8 cellular contexts compared by ENCODE assay signal in the genomic region with DNA sequence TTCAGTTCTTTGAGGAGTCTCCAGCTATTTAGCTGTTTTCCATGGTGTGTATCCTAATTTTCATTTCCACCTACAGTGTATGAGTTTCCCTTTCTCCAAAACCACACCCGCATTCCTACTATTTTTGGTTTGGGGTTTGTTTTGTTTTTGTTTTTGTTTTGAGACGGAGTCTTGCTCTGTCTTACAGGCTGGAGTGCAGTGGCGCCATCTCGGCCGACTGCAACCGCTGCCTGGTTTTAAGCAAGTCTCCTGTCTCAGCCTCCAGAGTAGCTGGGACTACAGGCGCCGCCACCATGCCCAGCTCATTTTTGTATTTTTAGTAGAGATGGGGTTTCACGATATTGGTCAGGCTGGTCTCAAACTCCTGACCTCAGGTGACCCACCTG.
DNase-seq lines count a peak whose midpoint lies in the region; ATAC-seq and TF ChIP-seq lines count a peak whose summit lies in the region.
"Not testable (repeated sequence)": the region's sequence is repeated elsewhere in the genome, so short reads cannot be mapped to it uniquely, and the experiment has no call there.

No MANE protein-coding gene starts in this region.

- POLR2A ChIA-PET in activated naive CD8-positive, alpha-beta T cell treated with anti-CD3 and anti-CD28 coated beads, Interleukin-2, amount 10 ng/mL, durations not matched to agents 7 days and 5 days (lab: Charles Lee), result interaction anchor here (1.2 kb wide), 1 partner anchor 10 kb away, joined by 7 read pairs; no protein-coding TSS in a partner anchor

- not testable (repeated sequence) for TF ChIP-seq POLR2A in Peyer's patch (IDR thresholded peaks at IDR 0.05)

- not testable (repeated sequence) for H3K27me3 ChIP-seq in Peyer's patch; muscle layer of duodenum (ENCODE audit: low read depth, low read length)

- H3K27ac Mint-ChIP-seq in activated naive CD8-positive, alpha-beta T cell treated with anti-CD3 and anti-CD28 coated beads, Interleukin-2, amount 10 ng/mL, durations not matched to agents 7 days and 5 days, result peak overlapping the region; percentile 80

- not testable (repeated sequence) for H3K27me3 Mint-ChIP-seq in activated naive CD8-positive, alpha-beta T cell treated with anti-CD3 and anti-CD28 coated beads, Interleukin-2, amount 10 ng/mL, durations not matched to agents 7 days and 5 days

- H3K36me3 ChIP-seq in Peyer's patch; muscle layer of duodenum (ENCODE audit: control insufficient read depth in 1 of 2, insufficient read depth in 2 of 2, low read length in 2 of 2): not testable (repeated sequence)

- TF ChIP-seq CTCF in Peyer's patch (IDR thresholded peaks at IDR 0.05); fibroblast of villous mesenchyme (IDR thresholded peaks at IDR 0.05; ENCODE audit: insufficient read depth, low read depth, low read length): not testable (repeated sequence)

- H3K4me1 ChIP-seq in Peyer's patch; muscle layer of duodenum (ENCODE audit: control insufficient read depth in 1 of 2, insufficient read depth in 2 of 2, low read length in 2 of 2): not testable (repeated sequence)

- H3K9me3 ChIP-seq in Peyer's patch; muscle layer of duodenum (ENCODE audit: control insufficient read depth in 1 of 2, low read length in 2 of 2): not testable (repeated sequence)

- not testable (repeated sequence) for H3K9me3 Mint-ChIP-seq in activated naive CD8-positive, alpha-beta T cell treated with anti-CD3 and anti-CD28 coated beads, Interleukin-2, amount 10 ng/mL, durations not matched to agents 7 days and 5 days

- H3K27ac ChIP-seq in Peyer's patch, result peak overlapping the region in 3 of 4 donors; percentile 68 to 79 (median 75)
- H3K27ac ChIP-seq in muscle layer of duodenum (ENCODE audit: low read length), result not testable (repeated sequence)

- H3K4me1 Mint-ChIP-seq in activated naive CD8-positive, alpha-beta T cell treated with anti-CD3 and anti-CD28 coated beads, Interleukin-2, amount 10 ng/mL, durations not matched to agents 7 days and 5 days, result peaks cover 30% of the 10 kb centered on the region

- H3K4me3 ChIP-seq in Peyer's patch (peak overlapping the region; percentile 62 to 74 (median 70)), fibroblast of villous mesenchyme (ENCODE audit: low read depth, low read length) (peak overlapping the region; percentile 83), muscle layer of duodenum (ENCODE audit: low read depth in 1 of 2, low read length in 2 of 2) (peak overlapping the region; percentile 68 to 69)

- DNase-seq in EH (ENCODE audit: low read depth) (peak; percentile 52), Peyer's patch (peak; percentile 46 to 54 (median 54)), fibroblast of villous mesenchyme (ENCODE audit: low read depth) (peak; percentile 45), superior temporal gyrus (ENCODE audit: extremely low spot score) (peak; percentile 47)
- not testable (repeated sequence) for DNase-seq in activated naive CD8-positive, alpha-beta T cell treated with anti-CD3 and anti-CD28 coated beads, Interleukin-2, amount 10 ng/mL, durations not matched to agents 7 days and 5 days

- H3K36me3 Mint-ChIP-seq in activated naive CD8-positive, alpha-beta T cell treated with anti-CD3 and anti-CD28 coated beads, Interleukin-2, amount 10 ng/mL, durations not matched to agents 7 days and 5 days, result peaks cover 14% of the 10 kb centered on the region

- H3K4me3 Mint-ChIP-seq in activated naive CD8-positive, alpha-beta T cell treated with anti-CD3 and anti-CD28 coated beads, Interleukin-2, amount 10 ng/mL, durations not matched to agents 7 days and 5 days, result peak overlapping the region; percentile 88

- peak; percentile 38 for ATAC-seq in GM21619 (IDR thresholded peaks at IDR 0.05; ENCODE audit: unreplicated experiment)
- ATAC-seq in HG03520 (IDR thresholded peaks at IDR 0.05; ENCODE audit: unreplicated experiment), result peak; percentile 24
- ATAC-seq in activated naive CD8-positive, alpha-beta T cell treated with anti-CD3 and anti-CD28 coated beads, Interleukin-2, amount 10 ng/mL, durations not matched to agents 7 days and 5 days (ENCODE audit: low read depth), result not testable (repeated sequence)
